Comparison of ENCODE assay signal across 16 cellular contexts in the genomic region with DNA sequence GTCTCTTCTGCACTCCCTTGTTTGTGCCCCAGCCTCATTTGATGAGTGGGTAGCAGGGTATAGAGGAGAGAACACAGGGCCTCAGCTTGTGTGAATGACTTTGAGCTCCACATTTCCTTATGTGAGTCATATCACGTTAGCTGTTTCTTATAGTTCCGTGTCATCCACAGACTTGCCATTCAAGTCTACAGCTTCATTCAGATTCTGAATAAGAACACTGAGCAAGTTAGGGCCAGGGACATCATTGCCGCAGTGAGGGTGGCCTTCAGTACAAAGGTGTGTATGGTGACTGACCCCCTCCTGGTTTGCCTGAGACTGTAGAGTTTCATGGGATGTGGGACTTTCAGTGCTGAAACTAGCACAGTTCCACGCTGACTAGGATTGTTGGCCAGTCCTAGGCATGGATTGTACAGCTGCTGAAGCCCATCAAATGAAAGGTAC. TPM values are rescaled to one million over a fixed set of nuclear protein-coding genes. Genes with fewer than 3 reads are reported as not detected.
DNase-seq lines count a peak whose midpoint lies in the region; ATAC-seq and TF ChIP-seq lines count a peak whose summit lies in the region.
"Had no signal": no experiment of that assay in that cellular context is flagged by ENCODE, and none has a peak within 500 bp of the region (broad histone marks: within the 10 kb centered on the region; RNA-seq: fewer than 3 reads in every experiment).

No MANE protein-coding gene starts in this region.

- TF ChIP-seq EP300 in esophagus muscularis mucosa (IDR thresholded peaks at IDR 0.05) (no peak), upper lobe of left lung (IDR thresholded peaks at IDR 0.05) (no peak)

- TF ChIP-seq POLR2A in esophagus muscularis mucosa (IDR thresholded peaks at IDR 0.05; ENCODE audit: low read depth), result no peak
- TF ChIP-seq POLR2A in upper lobe of left lung (IDR thresholded peaks at IDR 0.05), result no peak

- H3K4me3 Mint-ChIP-seq in activated CD4-positive, alpha-beta memory T cell treated with anti-CD3 and anti-CD28 coated beads for 36 hours, result no peak overlapping the region
- no peak overlapping the region for H3K4me3 Mint-ChIP-seq in activated CD4-positive, alpha-beta memory T cell treated with anti-CD3 and anti-CD28 coated beads, Interleukin-2, amount 10 ng/mL, durations not matched to agents 7 days and 5 days

- no peaks in the 10 kb centered on the region for H3K9me2 ChIP-seq in PC-9 (ENCODE audit: insufficient read depth)

- peaks cover 42% of the 10 kb centered on the region for H3F3A ChIP-seq in PC-9 (ENCODE audit: insufficient read depth, low read depth)
- peaks cover 29% of the 10 kb centered on the region for H3F3A ChIP-seq in smooth muscle cell (ENCODE audit: low read depth)

- H3K4me2 ChIP-seq in PC-9, result peak overlapping the region; percentile 27
- H3K4me2 ChIP-seq in smooth muscle cell, result peak overlapping the region; percentile 27

- peak; percentile 48 for DNase-seq in activated CD4-positive, alpha-beta memory T cell treated with anti-CD3 and anti-CD28 coated beads for 36 hours
- DNase-seq in activated CD4-positive, alpha-beta memory T cell treated with anti-CD3 and anti-CD28 coated beads, Interleukin-2, amount 10 ng/mL, durations not matched to agents 7 days and 5 days, result no peak
- DNase-seq in PC-9 (peak in 1 of 2 experiments; percentile 82), esophagus muscularis mucosa (ENCODE audit: extremely low spot score) (peak; percentile 72), smooth muscle cell (lab: John Stamatoyannopoulos, UW; ENCODE audit: unreplicated experiment) (no peak), upper lobe of left lung (no peak)
- DNase-seq: activated effector memory CD4-positive, alpha-beta T cell treated with anti-CD3 and anti-CD28 coated beads, Interleukin-2, amount 50 U/mL, for 16 hours; DMS153; foreskin melanocyte; islet precursor cell; NCI-H774; trophoblast cell had no signal

- H3K27ac ChIP-seq in PC-9 (peak overlapping the region; percentile 61), esophagus muscularis mucosa (replicated peaks in 1 of 4) (peak overlapping the region in 2 of 4 donors; percentile 47 to 51), smooth muscle cell (ENCODE audit: low read depth) (peak overlapping the region; percentile 39), upper lobe of left lung (no peak overlapping the region)
- H3K27ac ChIP-seq: SJSA1 had no signal

- no peaks in the 10 kb centered on the region for H3K9me3 Mint-ChIP-seq in activated CD4-positive, alpha-beta memory T cell treated with anti-CD3 and anti-CD28 coated beads for 36 hours
- no peaks in the 10 kb centered on the region for H3K9me3 Mint-ChIP-seq in activated CD4-positive, alpha-beta memory T cell treated with anti-CD3 and anti-CD28 coated beads, Interleukin-2, amount 10 ng/mL, durations not matched to agents 7 days and 5 days
- H3K9me3 Mint-ChIP-seq: IgD-negative memory B cell had no signal

- peaks cover 49% of the 10 kb centered on the region for H3K4me1 Mint-ChIP-seq in activated CD4-positive, alpha-beta memory T cell treated with anti-CD3 and anti-CD28 coated beads for 36 hours (ENCODE audit: low read depth)
- H3K4me1 Mint-ChIP-seq in activated CD4-positive, alpha-beta memory T cell treated with anti-CD3 and anti-CD28 coated beads, Interleukin-2, amount 10 ng/mL, durations not matched to agents 7 days and 5 days, result peaks cover 25% of the 10 kb centered on the region

- no peaks in the 10 kb centered on the region for H3K27me3 Mint-ChIP-seq in activated CD4-positive, alpha-beta memory T cell treated with anti-CD3 and anti-CD28 coated beads for 36 hours
- H3K27me3 Mint-ChIP-seq in activated CD4-positive, alpha-beta memory T cell treated with anti-CD3 and anti-CD28 coated beads, Interleukin-2, amount 10 ng/mL, durations not matched to agents 7 days and 5 days, result no peaks in the 10 kb centered on the region
- H3K27me3 Mint-ChIP-seq: IgD-negative memory B cell had no signal

- H3K27ac Mint-ChIP-seq in activated CD4-positive, alpha-beta memory T cell treated with anti-CD3 and anti-CD28 coated beads for 36 hours, result no peak overlapping the region
- no peak overlapping the region for H3K27ac Mint-ChIP-seq in activated CD4-positive, alpha-beta memory T cell treated with anti-CD3 and anti-CD28 coated beads, Interleukin-2, amount 10 ng/mL, durations not matched to agents 7 days and 5 days

- CTCF ChIA-PET in activated CD4-positive, alpha-beta memory T cell treated with anti-CD3 and anti-CD28 coated beads for 36 hours (lab: Charles Lee), result interaction anchor here (0.6 to 2.7 kb wide), 9 partner anchors 11 to 880 kb away, joined by 3 to 14 read pairs (median 3); no protein-coding TSS in a partner anchor
- CTCF ChIA-PET in activated CD4-positive, alpha-beta memory T cell treated with anti-CD3 and anti-CD28 coated beads, Interleukin-2, amount 10 ng/mL, durations not matched to agents 7 days and 5 days (lab: Charles Lee), result interaction anchor here (0.6 to 1.7 kb wide), 5 partner anchors 13 to 508 kb away, joined by 3 to 6 read pairs (median 5); no protein-coding TSS in a partner anchor
- CTCF ChIA-PET in PC-9 (lab: Charles Lee), result interaction anchor here (0.6 to 0.8 kb wide), 3 partner anchors 18 to 368 kb away, joined by 3 to 4 read pairs (median 3); no protein-coding TSS in a partner anchor

- intact Hi-C loops in activated CD4-positive, alpha-beta memory T cell treated with anti-CD3 and anti-CD28 coated beads for 36 hours (cut with micrococcal nuclease), result no loop called here
- intact Hi-C loops in PC-9 (cut with micrococcal nuclease; ENCODE audit: unreplicated experiment) (no loop called here), esophagus muscularis mucosa (cut with DNase I) (no loop called here)

- H3K9me3 ChIP-seq in PC-9 (ENCODE audit: insufficient read depth, low read depth) (no peaks in the 10 kb centered on the region), esophagus muscularis mucosa (no peaks in the 10 kb centered on the region), smooth muscle cell (replicated peaks; ENCODE audit: low read depth) (no peaks in the 10 kb centered on the region), upper lobe of left lung (no peaks in the 10 kb centered on the region)
- H3K9me3 ChIP-seq: SJSA1 had no signal

- peaks cover 96% of the 10 kb centered on the region for H3K79me2 ChIP-seq in PC-9 (ENCODE audit: low read depth)
- peaks cover 62% of the 10 kb centered on the region for H3K79me2 ChIP-seq in smooth muscle cell (ENCODE audit: low read depth)

- WGBS in esophagus muscularis mucosa, result 76% methylated on average over 4 of the region's 4 CpGs
- WGBS in smooth muscle cell (ENCODE audit: low lambda C conversion rate), result 67% methylated on average over 4 of the region's 4 CpGs
- 63 to 76% methylated on average over 3 to 4 of the region's 4 CpGs for WGBS in upper lobe of left lung, 2 donors

- peaks cover 23% of the 10 kb centered on the region for H3K36me3 Mint-ChIP-seq in activated CD4-positive, alpha-beta memory T cell treated with anti-CD3 and anti-CD28 coated beads for 36 hours
- peaks cover 43% of the 10 kb centered on the region for H3K36me3 Mint-ChIP-seq in activated CD4-positive, alpha-beta memory T cell treated with anti-CD3 and anti-CD28 coated beads, Interleukin-2, amount 10 ng/mL, durations not matched to agents 7 days and 5 days (ENCODE audit: low read depth)

- H3K9ac ChIP-seq in smooth muscle cell (ENCODE audit: low read depth), result no peak overlapping the region

- no TSS peak for BruUV-seq in PC-9 (replicated peaks; lab: Mats Ljungman, UMichigan)

- POLR2A ChIA-PET in activated CD4-positive, alpha-beta memory T cell treated with anti-CD3 and anti-CD28 coated beads for 36 hours (lab: Charles Lee), result interaction anchor here (0.6 kb wide), 1 partner anchor 70 kb away, joined by 4 read pairs; no protein-coding TSS in a partner anchor
- POLR2A ChIA-PET in activated CD4-positive, alpha-beta memory T cell treated with anti-CD3 and anti-CD28 coated beads, Interleukin-2, amount 10 ng/mL, durations not matched to agents 7 days and 5 days (lab: Charles Lee), result no interaction called here
- POLR2A ChIA-PET in PC-9 (lab: Charles Lee; ENCODE audit: unreplicated experiment), result no interaction called here

- TF ChIP-seq CTCF in PC-9 (conservative IDR thresholded peaks at IDR 0.05) (no peak), esophagus muscularis mucosa (IDR thresholded peaks at IDR 0.05) (no peak), smooth muscle cell (IDR thresholded peaks at IDR 0.05; ENCODE audit: borderline replicate concordance, insufficient read depth, poor library complexity, severe bottlenecking) (no peak), upper lobe of left lung (IDR thresholded peaks at IDR 0.05) (no peak)

- H3K36me3 ChIP-seq in PC-9 (ENCODE audit: low read depth), result peaks cover 64% of the 10 kb centered on the region
- peaks cover 29 to 62% (median 36%) of the 10 kb centered on the region in 4 donors for H3K36me3 ChIP-seq in esophagus muscularis mucosa
- peaks cover 24% of the 10 kb centered on the region for H3K36me3 ChIP-seq in smooth muscle cell (ENCODE audit: low read depth)
- H3K36me3 ChIP-seq in upper lobe of left lung, result peaks cover 26 to 79% (median 33%) of the 10 kb centered on the region in 4 donors

- H3K27me3 ChIP-seq in PC-9 (ENCODE audit: insufficient read depth, low read depth) (no peaks in the 10 kb centered on the region), esophagus muscularis mucosa (no peaks in the 10 kb centered on the region), smooth muscle cell (ENCODE audit: low read depth) (no peaks in the 10 kb centered on the region), upper lobe of left lung (no peaks in the 10 kb centered on the region)
- H3K27me3 ChIP-seq: SJSA1 had no signal

- H2AFZ ChIP-seq in PC-9 (no peak overlapping the region), smooth muscle cell (ENCODE audit: low read depth) (no peak overlapping the region)

- H3K4me3 ChIP-seq in PC-9 (no peak overlapping the region), esophagus muscularis mucosa (no peak overlapping the region), smooth muscle cell (no peak overlapping the region), upper lobe of left lung (no peak overlapping the region)
- H3K4me3 ChIP-seq: SJSA1 had no signal

- peaks cover 22% of the 10 kb centered on the region for H3K4me1 ChIP-seq in PC-9 (replicated peaks; ENCODE audit: insufficient read depth)
- H3K4me1 ChIP-seq in esophagus muscularis mucosa, result peaks cover 63 to 95% (median 91%) of the 10 kb centered on the region in 4 donors
- H3K4me1 ChIP-seq in smooth muscle cell (ENCODE audit: low read depth), result peaks cover 5% of the 10 kb centered on the region
- H3K4me1 ChIP-seq in upper lobe of left lung, result peaks cover 33 to 56% (median 45%) of the 10 kb centered on the region in 4 donors
- H3K4me1 ChIP-seq: SJSA1 had no signal

- ATAC-seq in GM21723 (IDR thresholded peaks at IDR 0.05; ENCODE audit: unreplicated experiment), result no peak
- ATAC-seq in upper lobe of left lung (ENCODE audit: low FRiP score in 2 of 2), result no peak
- no peak for ATAC-seq in HG03469 (IDR thresholded peaks at IDR 0.05; ENCODE audit: unreplicated experiment)

- H4K20me1 ChIP-seq in PC-9 (ENCODE audit: insufficient read depth), result peaks cover 29% of the 10 kb centered on the region
- peaks cover 96% of the 10 kb centered on the region for H4K20me1 ChIP-seq in smooth muscle cell (ENCODE audit: low read depth)

RNA-seq across cellular contexts. Expression of a gene that starts 23.6 kb away (rescaled TPM):
- 1 to 10 TPM; 9.1 to 9.9 TPM for total RNA-seq in activated CD4-positive, alpha-beta memory T cell treated with anti-CD3 and anti-CD28 coated beads for 36 hours
- total RNA-seq in activated CD4-positive, alpha-beta memory T cell treated with anti-CD3 and anti-CD28 coated beads, Interleukin-2, amount 10 ng/mL, durations not matched to agents 7 days and 5 days, result 10 to 100 TPM; 21.9 to 22.1 TPM
- 33.1 and 37.5 TPM in 2 replicates for total RNA-seq in PC-9 (2021)
- total RNA-seq in esophagus muscularis mucosa, result 10 to 100 TPM; 30.8 to 50.4 (median 40.4) TPM
- 31.0 and 37.5 TPM in 2 replicates for total RNA-seq in smooth muscle cell
- polyA plus RNA-seq in smooth muscle cell, result 25.9 and 26.0 TPM in 2 replicates
- total RNA-seq in upper lobe of left lung, result 10 to 100 TPM; 32.5 to 73.9 (median 48.3) TPM

Comparison
In these comparisons a context has a peak if more than half of its experiments do, and no peak if none do; other contexts are left out.
1. DNase-seq: peak in activated CD4-positive, alpha-beta memory T cell treated with anti-CD3 and anti-CD28 coated beads for 36 hours (single experiment) and esophagus muscularis mucosa (single experiment); none in activated CD4-positive, alpha-beta memory T cell treated with anti-CD3 and anti-CD28 coated beads, Interleukin-2, amount 10 ng/mL, durations not matched to agents 7 days and 5 days (single experiment), smooth muscle cell (single experiment) and upper lobe of left lung (0 of 2).
2. H3K27ac ChIP-seq: peak in PC-9 (single experiment) and smooth muscle cell (single experiment); none in upper lobe of left lung (0 of 4).